Comparison of ENCODE assay signal across 1 cellular context in genomic region chr12:6921539-6921938, GRCh38.
TF ChIP-seq lines count a peak whose summit lies in the region.

No MANE protein-coding gene starts in this region.

TF ChIP-seq in GM23338, 12 proteins besides CTCF, POLR2A, EP300 and RAD21 (continued from another document):
- TF ChIP-seq, protein P1, sequence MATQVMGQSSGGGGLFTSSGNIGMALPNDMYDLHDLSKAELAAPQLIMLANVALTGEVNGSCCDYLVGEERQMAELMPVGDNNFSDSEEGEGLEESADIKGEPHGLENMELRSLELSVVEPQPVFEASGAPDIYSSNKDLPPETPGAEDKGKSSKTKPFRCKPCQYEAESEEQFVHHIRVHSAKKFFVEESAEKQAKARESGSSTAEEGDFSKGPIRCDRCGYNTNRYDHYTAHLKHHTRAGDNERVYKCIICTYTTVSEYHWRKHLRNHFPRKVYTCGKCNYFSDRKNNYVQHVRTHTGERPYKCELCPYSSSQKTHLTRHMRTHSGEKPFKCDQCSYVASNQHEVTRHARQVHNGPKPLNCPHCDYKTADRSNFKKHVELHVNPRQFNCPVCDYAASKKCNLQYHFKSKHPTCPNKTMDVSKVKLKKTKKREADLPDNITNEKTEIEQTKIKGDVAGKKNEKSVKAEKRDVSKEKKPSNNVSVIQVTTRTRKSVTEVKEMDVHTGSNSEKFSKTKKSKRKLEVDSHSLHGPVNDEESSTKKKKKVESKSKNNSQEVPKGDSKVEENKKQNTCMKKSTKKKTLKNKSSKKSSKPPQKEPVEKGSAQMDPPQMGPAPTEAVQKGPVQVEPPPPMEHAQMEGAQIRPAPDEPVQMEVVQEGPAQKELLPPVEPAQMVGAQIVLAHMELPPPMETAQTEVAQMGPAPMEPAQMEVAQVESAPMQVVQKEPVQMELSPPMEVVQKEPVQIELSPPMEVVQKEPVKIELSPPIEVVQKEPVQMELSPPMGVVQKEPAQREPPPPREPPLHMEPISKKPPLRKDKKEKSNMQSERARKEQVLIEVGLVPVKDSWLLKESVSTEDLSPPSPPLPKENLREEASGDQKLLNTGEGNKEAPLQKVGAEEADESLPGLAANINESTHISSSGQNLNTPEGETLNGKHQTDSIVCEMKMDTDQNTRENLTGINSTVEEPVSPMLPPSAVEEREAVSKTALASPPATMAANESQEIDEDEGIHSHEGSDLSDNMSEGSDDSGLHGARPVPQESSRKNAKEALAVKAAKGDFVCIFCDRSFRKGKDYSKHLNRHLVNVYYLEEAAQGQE (IDR thresholded peaks at IDR 0.05; ENCODE audit: unreplicated experiment) = no peak
- TF ChIP-seq JUNB (IDR thresholded peaks at IDR 0.05; ENCODE audit: unreplicated experiment) = no peak
- TF ChIP-seq EZH2 (IDR thresholded peaks at IDR 0.05; ENCODE audit: low read depth, unreplicated experiment) = no peak
- TF ChIP-seq ZNF114 (CRISPR knock-in tag; IDR thresholded peaks at IDR 0.05) = no peak
- TF ChIP-seq EZH2phosphoT487 (IDR thresholded peaks at IDR 0.05; ENCODE audit: unreplicated experiment) = no peak
TF ChIP-seq in GM23338: peak in this region for 0.
